Comparison of ENCODE assay signal across 16 cellular contexts in the genomic region with DNA sequence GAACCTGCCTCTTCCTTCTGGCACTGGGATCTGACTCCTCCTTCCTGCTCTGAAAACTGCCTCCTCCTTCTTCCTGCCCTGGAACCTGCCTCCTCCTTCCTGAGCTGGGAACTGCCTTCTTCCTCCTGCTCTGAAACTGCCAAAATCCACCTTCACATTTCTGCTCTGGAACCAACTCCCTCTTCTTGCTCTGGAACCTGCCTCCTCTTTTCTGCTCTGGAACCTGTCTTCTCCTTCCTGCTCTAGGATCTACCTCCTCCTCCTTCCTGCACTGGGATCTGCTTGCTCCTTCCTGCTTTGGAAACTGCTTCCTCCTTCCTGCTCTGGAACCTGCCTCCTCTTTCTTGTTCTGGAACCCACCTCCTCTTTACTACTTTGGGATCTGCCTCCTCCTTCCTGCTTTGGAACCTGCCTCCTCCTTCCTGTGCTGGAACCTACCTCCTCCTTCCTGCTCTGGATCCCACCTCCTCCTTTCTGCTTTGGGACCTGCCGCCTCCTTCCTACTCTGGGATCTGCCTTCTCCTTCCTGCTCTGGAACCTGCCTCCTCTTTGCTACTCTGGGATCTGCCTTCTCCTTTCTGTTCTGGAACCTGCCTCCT.
DNase-seq lines count a peak whose midpoint lies in the region; ATAC-seq and TF ChIP-seq lines count a peak whose summit lies in the region.
"Had no signal": no experiment of that assay in that cellular context is flagged by ENCODE, and none has a peak within 500 bp of the region (broad histone marks: within the 10 kb centered on the region; RNA-seq: fewer than 3 reads in every experiment).

No MANE protein-coding gene starts in this region.

- peaks cover 0 to 10% of the 10 kb centered on the region in 2 donors for H3K9me3 Mint-ChIP-seq in activated T-cell treated with anti-CD3 and anti-CD28 coated beads, Interleukin-2, amount 50 U/mL, for 72 hours

- H3K9ac ChIP-seq in DND-41 (ENCODE audit: low read depth, low read length) (no peak overlapping the region), PC-3 (ENCODE audit: low read length) (no peak overlapping the region)
- H3K9ac ChIP-seq: BLaER1 treated with 17β-estradiol and CSF1 and Interleukin-3, amounts not matched to agents 10 nM and 100 nM; GM23248 had no signal

- no peak overlapping the region for H3K4me2 ChIP-seq in DND-41 (ENCODE audit: insufficient read depth, low read length)
- no peak overlapping the region for H3K4me2 ChIP-seq in PC-3 (ENCODE audit: low read length)

- no peaks in the 10 kb centered on the region for H4K20me1 ChIP-seq in DND-41 (ENCODE audit: insufficient read depth, low read length)
- no peaks in the 10 kb centered on the region for H4K20me1 ChIP-seq in PC-3 (ENCODE audit: low read length)
- H4K20me1 ChIP-seq: BLaER1 treated with 17β-estradiol and CSF1 and Interleukin-3, amounts not matched to agents 10 nM and 100 nM had no signal

- CTCF ChIA-PET in PC-3 (lab: Charles Lee) = no interaction called here

- H3K27ac ChIP-seq in DND-41 (ENCODE audit: low read length) (peak overlapping the region; percentile 45), PC-3 (ENCODE audit: low read length) (no peak overlapping the region), body of pancreas (no peak overlapping the region)
- H3K27ac ChIP-seq: GM23248 had no signal

- TF ChIP-seq CTCF in DND-41 (IDR thresholded peaks at IDR 0.05; ENCODE audit: borderline replicate concordance, extremely low read depth, low read length, poor library complexity, severe bottlenecking) (no peak), PC-3 (conservative IDR thresholded peaks at IDR 0.05; ENCODE audit: low read depth, low read length) (no peak), body of pancreas (IDR thresholded peaks at IDR 0.05) (no peak)

- intact Hi-C loops in PC-3 (cut with micrococcal nuclease) (no loop called here), left colon (cut with DNase I, micrococcal nuclease) (no loop called here), body of pancreas (cut with DNase I) (no loop called here)

- TF ChIP-seq POLR2A in body of pancreas (IDR thresholded peaks at IDR 0.05) = no peak

- peaks cover 10% of the 10 kb centered on the region for H3K4me1 ChIP-seq in DND-41 (ENCODE audit: insufficient read depth, low read length)
- no peaks in the 10 kb centered on the region for H3K4me1 ChIP-seq in PC-3 (ENCODE audit: insufficient read depth, low read length)
- H3K4me1 ChIP-seq in body of pancreas = no peaks in the 10 kb centered on the region

- peaks cover 4% of the 10 kb centered on the region for H3K4me1 Mint-ChIP-seq in activated T-cell treated with anti-CD3 and anti-CD28 coated beads, Interleukin-2, amount 50 U/mL, for 72 hours (ENCODE audit: low read depth)
- H3K4me1 Mint-ChIP-seq: CD4-positive, CD25-positive, alpha-beta regulatory T cell had no signal

- H3F3A ChIP-seq in PC-3 (ENCODE audit: low read length, unreplicated experiment) = no peaks in the 10 kb centered on the region

- no peaks in the 10 kb centered on the region for H3K79me2 ChIP-seq in DND-41 (ENCODE audit: insufficient read depth, low read length)
- H3K79me2 ChIP-seq in PC-3 (ENCODE audit: low read length) = no peaks in the 10 kb centered on the region

- no peaks in the 10 kb centered on the region for H3K36me3 Mint-ChIP-seq in activated T-cell treated with anti-CD3 and anti-CD28 coated beads, Interleukin-2, amount 50 U/mL, for 72 hours (ENCODE audit: insufficient read depth in 2 of 2)
- H3K36me3 Mint-ChIP-seq: CD4-positive, CD25-positive, alpha-beta regulatory T cell had no signal

- POLR2A ChIA-PET in PC-3 (lab: Charles Lee; ENCODE audit: unreplicated experiment) = no interaction called here

- peaks cover 5% of the 10 kb centered on the region for H3K27me3 Mint-ChIP-seq in activated T-cell treated with anti-CD3 and anti-CD28 coated beads, Interleukin-2, amount 50 U/mL, for 72 hours (ENCODE audit: low read depth)
- H3K27me3 Mint-ChIP-seq: IgD-negative memory B cell had no signal

- peak overlapping the region; percentile 7 for H3K27ac Mint-ChIP-seq in activated T-cell treated with anti-CD3 and anti-CD28 coated beads, Interleukin-2, amount 50 U/mL, for 72 hours
- H3K27ac Mint-ChIP-seq: HFFc6, IgD-negative memory B cell had no signal

- H3K9me3 ChIP-seq in DND-41 (ENCODE audit: insufficient read depth, low read length, severe bottlenecking) (no peaks in the 10 kb centered on the region), PC-3 (ENCODE audit: low read length) (no peaks in the 10 kb centered on the region), body of pancreas (no peaks in the 10 kb centered on the region)

- H3K36me3 ChIP-seq in DND-41 (ENCODE audit: insufficient read depth, low read length) (peaks cover 13% of the 10 kb centered on the region; the same call in 1 of the 2 replicates), PC-3 (ENCODE audit: low read depth, low read length) (no peaks in the 10 kb centered on the region), body of pancreas (replicated peaks in 1 of 2; ENCODE audit: insufficient read depth in 1 of 2, low read depth in 2 of 2) (no peaks in the 10 kb centered on the region)

- WGBS in body of pancreas, 2 donors = 78 to 92% methylated on average over 1 of the region's 1 CpG

- H3K9me2 ChIP-seq in PC-3 (replicated peaks; ENCODE audit: low read length) = no peaks in the 10 kb centered on the region

- no TSS peak for BruUV-seq in PC-3 (replicated peaks; lab: Mats Ljungman, UMichigan)

- H3K27me3 ChIP-seq in DND-41 (ENCODE audit: insufficient read depth, low read length, poor library complexity) (no peaks in the 10 kb centered on the region), PC-3 (ENCODE audit: low read length) (no peaks in the 10 kb centered on the region), body of pancreas (no peaks in the 10 kb centered on the region)
- H3K27me3 ChIP-seq: BLaER1 treated with 17β-estradiol and CSF1 and Interleukin-3, amounts not matched to agents 10 nM and 100 nM had no signal

- DNase-seq in activated T-cell treated with anti-CD3 and anti-CD28 coated beads, Interleukin-2, amount 50 U/mL, for 72 hours = no peak
- no peak for DNase-seq in activated T-cell treated with anti-CD3 and anti-CD28 coated beads, Interleukin-2, amount 50 U/mL, for 1 hour
- DNase-seq in DND-41 (no peak), PC-3 (no peak), left colon (no peak), NCI-H82 (lab: John Stamatoyannopoulos, UW) (no peak), body of pancreas (no peak)
- DNase-seq: 8988T; AML-193; CD4-positive, CD25-positive, alpha-beta regulatory T cell; DMS53; GM23248; HFFc6 had no signal

- H3K4me3 Mint-ChIP-seq in activated T-cell treated with anti-CD3 and anti-CD28 coated beads, Interleukin-2, amount 50 U/mL, for 72 hours = no peak overlapping the region
- H3K4me3 Mint-ChIP-seq: CD4-positive, CD25-positive, alpha-beta regulatory T cell; HFFc6; IgD-negative memory B cell had no signal

- H2AFZ ChIP-seq in DND-41 (ENCODE audit: low read depth, low read length) = no peak overlapping the region
- peak overlapping the region; percentile 48 for H2AFZ ChIP-seq in PC-3 (ENCODE audit: low read length)
- H2AFZ ChIP-seq: GM23248 had no signal

- H3K4me3 ChIP-seq in DND-41 (ENCODE audit: low read depth in 1 of 2, low read length in 2 of 2) (no peak overlapping the region), PC-3 (ENCODE audit: low read length) (no peak overlapping the region), body of pancreas (no peak overlapping the region)
- H3K4me3 ChIP-seq: BLaER1 treated with 17β-estradiol and CSF1 and Interleukin-3, amounts not matched to agents 10 nM and 100 nM; GM23248 had no signal

- ATAC-seq in activated T-cell treated with anti-CD3 and anti-CD28 coated beads, Interleukin-2, amount 50 U/mL, for 72 hours (replicated peaks in 1 of 2) = no peak
- no peak for ATAC-seq in DND-41 (ENCODE audit: insufficient read depth, low read depth)
- no peak for ATAC-seq in PC-3
- ATAC-seq in left colon = peak; percentile 26
- ATAC-seq in body of pancreas = no peak
- ATAC-seq in HG03442 (IDR thresholded peaks at IDR 0.05; ENCODE audit: unreplicated experiment) = no peak
